ENCODE assay signal across 11 cellular contexts in the genomic region with DNA sequence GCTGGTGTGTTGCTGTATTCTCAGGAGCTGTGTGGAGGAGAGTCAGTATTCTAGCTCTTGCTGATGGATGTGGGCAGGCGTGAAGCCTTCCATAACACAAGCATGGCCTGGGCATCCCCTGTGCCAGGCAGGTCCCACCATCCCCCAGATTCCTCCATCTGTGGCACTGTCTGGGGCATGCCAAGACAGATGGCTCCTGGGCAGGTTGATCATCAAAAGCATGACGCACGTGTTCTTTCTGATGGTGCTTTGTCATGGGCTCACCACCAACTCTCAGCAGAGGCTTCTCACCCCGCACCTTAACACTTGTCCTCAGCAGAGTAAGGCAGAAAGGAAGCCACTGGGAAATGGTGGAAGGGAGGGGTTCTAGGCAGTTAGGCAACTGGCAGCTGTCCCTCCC.
"Had no signal": no experiment of that assay in that cellular context is flagged by ENCODE, and none has a peak within 500 bp of the region (broad histone marks: within the 10 kb centered on the region; RNA-seq: fewer than 3 reads in every experiment).

No MANE protein-coding gene starts in this region.

- H3K27me3 ChIP-seq: cardiac muscle cell, heart right ventricle, right lobe of liver, stomach had no signal

- H3K4me1 ChIP-seq: right lobe of liver, stomach had no signal

- H3K27ac ChIP-seq: cardiac muscle cell, coronary artery, heart right ventricle, psoas muscle, right lobe of liver, stomach had no signal

- H3K9me3 ChIP-seq: heart right ventricle, psoas muscle, right lobe of liver, stomach had no signal

- H3K4me3 ChIP-seq: cardiac muscle cell, coronary artery, heart right ventricle, psoas muscle, right lobe of liver, stomach had no signal

- DNase-seq: effector CD4-positive, alpha-beta T cell; heart right ventricle; hypothalamus; psoas muscle; retina; right lobe of liver; stomach; trophoblast cell had no signal

- ATAC-seq: heart right ventricle, left lobe of liver, psoas muscle, right lobe of liver had no signal

- H3K36me3 ChIP-seq: cardiac muscle cell, heart right ventricle, right lobe of liver had no signal
